ENCODE assay signal across 22 cellular contexts in the genomic region with DNA sequence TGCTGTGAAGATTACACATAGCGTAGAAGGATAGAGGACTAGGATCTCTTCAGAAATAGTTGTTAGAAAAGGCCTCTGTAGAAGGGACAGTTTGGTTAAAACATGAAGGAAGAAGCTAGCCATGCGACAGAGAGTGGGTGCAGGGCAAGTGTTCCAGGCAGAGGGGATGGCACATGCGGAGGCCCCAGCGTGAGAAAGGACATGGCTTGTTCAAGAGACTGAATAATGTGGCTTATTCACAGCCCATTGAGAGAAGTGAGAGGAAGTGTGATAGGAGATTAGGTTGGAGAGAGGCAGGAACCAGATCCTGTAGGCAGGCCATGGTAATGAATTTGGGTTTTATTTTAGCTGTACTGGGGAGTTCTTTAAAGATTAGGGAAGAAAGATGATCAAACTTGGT. TPM values are rescaled to one million over a fixed set of nuclear protein-coding genes. Genes with fewer than 3 reads are reported as not detected.
DNase-seq lines count a peak whose midpoint lies in the region; ATAC-seq, FAIRE-seq and TF ChIP-seq lines count a peak whose summit lies in the region.
"Had no signal": no experiment of that assay in that cellular context is flagged by ENCODE, and none has a peak within 500 bp of the region (broad histone marks: within the 10 kb centered on the region; RNA-seq: fewer than 3 reads in every experiment).

No MANE protein-coding gene starts in this region.

- H2BK20ac ChIP-seq in H1 (ENCODE audit: low read length): no peak overlapping the region

- no peak overlapping the region for H2AFZ ChIP-seq in H1 (ENCODE audit: low read length)

- peaks cover 0 to 2% of the 10 kb centered on the region in 2 experiments for H4K20me1 ChIP-seq in H1 (replicated peaks in 1 of 2; ENCODE audit: control insufficient read depth in 1 of 2, insufficient read depth in 2 of 2, low read length in 2 of 2)

- peak overlapping the region in 1 of 8 donors; percentile 59 for H3K27ac Mint-ChIP-seq in CD8-positive, alpha-beta memory T cell
- H3K27ac Mint-ChIP-seq: CD14-positive monocyte, HFFc6 had no signal

- FAIRE-seq in H1 (lab: Jason Lieb, UNC) (peak; percentile 72), small intestine (lab: Jason Lieb, UNC) (no peak), H54 (lab: Jason Lieb, UNC) (no peak)
- FAIRE-seq: GM19239 had no signal

- H3K36me3 ChIP-seq in H1 (ENCODE audit: control insufficient read depth in 2 of 4, insufficient read depth in 4 of 4, low read length in 3 of 4) (no peaks in the 10 kb centered on the region), small intestine (ENCODE audit: control insufficient read depth in 2 of 2, insufficient read depth in 2 of 2, low read length in 2 of 2) (no peaks in the 10 kb centered on the region)
- H3K36me3 ChIP-seq in CD8-positive, alpha-beta memory T cell (ENCODE audit: insufficient read depth, low read length): no peaks in the 10 kb centered on the region

- no peak overlapping the region for H3K4me3 ChIP-seq in H1 (ENCODE audit: extremely low read depth in 1 of 4, insufficient read depth in 2 of 4, low read depth in 3 of 4, low read length in 4 of 4)
- no peak overlapping the region for H3K4me3 ChIP-seq in small intestine (ENCODE audit: low read depth in 1 of 2, low read length in 2 of 2)
- no peak overlapping the region for H3K4me3 ChIP-seq in CD8-positive, alpha-beta memory T cell (ENCODE audit: low read length)
- H3K4me3 ChIP-seq: SK-N-MC had no signal

- no peaks in the 10 kb centered on the region for H3K23me2 ChIP-seq in H1 (ENCODE audit: low read depth, low read length)

- TF ChIP-seq EP300 in H1 (IDR thresholded peaks at IDR 0.05; ENCODE audit: borderline replicate concordance in 1 of 2, low read depth in 2 of 2, low read length in 2 of 2): no peak

- H4K5ac ChIP-seq in H1 (ENCODE audit: insufficient read length, low read depth, low read length): no peak overlapping the region

- TF ChIP-seq RAD21 in H1 (IDR thresholded peaks at IDR 0.05 in 1 of 2, conservative IDR thresholded peaks at IDR 0.05 in 1 of 2; ENCODE audit: low read depth in 2 of 2, low read length in 2 of 2): no peak

- H3K9ac ChIP-seq in H1 (replicated peaks in 1 of 4; ENCODE audit: extremely low read depth in 1 of 4, low read depth in 3 of 4, low read length in 3 of 4): no peak overlapping the region
- H3K9ac ChIP-seq: KMS-11 had no signal

- H3K4me1 ChIP-seq in H1 (replicated peaks in 1 of 4; ENCODE audit: control insufficient read depth in 3 of 4, insufficient read depth in 4 of 4, low read length in 3 of 4) (peaks cover 0 to 3% (median 0%) of the 10 kb centered on the region in 4 experiments; a peak in 1 of 7 replicates), small intestine (ENCODE audit: control insufficient read depth in 2 of 2, insufficient read depth in 1 of 2, low read depth in 1 of 2, low read length in 1 of 2) (no peaks in the 10 kb centered on the region)
- no peaks in the 10 kb centered on the region for H3K4me1 ChIP-seq in CD8-positive, alpha-beta memory T cell (ENCODE audit: insufficient read depth, low read length)

- no peak overlapping the region for H3K56ac ChIP-seq in H1 (replicated peaks; ENCODE audit: insufficient read length, low read depth, low read length)

- H2BK120ac ChIP-seq in H1 (replicated peaks; ENCODE audit: low read depth, low read length): no peak overlapping the region

- no peaks in the 10 kb centered on the region for H3K36me3 Mint-ChIP-seq in CD8-positive, alpha-beta memory T cell
- H3K36me3 Mint-ChIP-seq: CD14-positive monocyte had no signal

- H2AK5ac ChIP-seq in H1 (ENCODE audit: low read depth, low read length): no peak overlapping the region

- ATAC-seq in GM21717 (IDR thresholded peaks at IDR 0.05; ENCODE audit: unreplicated experiment): no peak

- POLR2A ChIA-PET in H1 (lab: Charles Lee; ENCODE audit: partially characterized antibody): interaction anchor here (0.7 kb wide), 1 partner anchor 256 kb away, joined by 3 read pairs; no protein-coding TSS in a partner anchor
- POLR2A ChIA-PET in CD8-positive, alpha-beta memory T cell (lab: Charles Lee): no interaction called here

- no peak overlapping the region for H4K91ac ChIP-seq in H1 (replicated peaks; ENCODE audit: insufficient read length, low read length)

- no peaks in the 10 kb centered on the region; the same call in 1 of the 2 replicates for H3K79me1 ChIP-seq in H1 (ENCODE audit: low read depth, low read length)

- no peaks in the 10 kb centered on the region for H3K4me1 Mint-ChIP-seq in CD8-positive, alpha-beta memory T cell
- H3K4me1 Mint-ChIP-seq: CD14-positive monocyte had no signal

- H4K8ac ChIP-seq in H1 (ENCODE audit: extremely low read depth, insufficient read depth, low read length): no peak overlapping the region

- H3K23ac ChIP-seq in H1 (ENCODE audit: insufficient read length): no peak overlapping the region

- H2BK15ac ChIP-seq in H1 (ENCODE audit: low read length): no peak overlapping the region

- H3K27me3 Mint-ChIP-seq in CD8-positive, alpha-beta memory T cell: peaks cover 0 to 2% of the 10 kb centered on the region in 2 donors

- H3K79me2 ChIP-seq in H1 (ENCODE audit: control insufficient read depth in 1 of 2, insufficient read depth in 2 of 2, low read length in 2 of 2): peaks cover 0 to 29% of the 10 kb centered on the region in 2 experiments; a peak in 1 of 4 replicates

- no peak overlapping the region for H2BK12ac ChIP-seq in H1 (ENCODE audit: low read depth, low read length)

- CTCF ChIA-PET in H1 (lab: Charles Lee; ENCODE audit: partially characterized antibody): no interaction called here
- CTCF ChIA-PET in CD8-positive, alpha-beta memory T cell (lab: Charles Lee): no interaction called here

- no peak overlapping the region for H3K18ac ChIP-seq in H1 (ENCODE audit: extremely low read depth, low read length)

- H3K27me3 ChIP-seq in H1 (replicated peaks in 1 of 4; ENCODE audit: control insufficient read depth in 3 of 4, extremely low read depth in 1 of 4, insufficient read depth in 3 of 4, low read length in 3 of 4) (no peaks in the 10 kb centered on the region), small intestine (ENCODE audit: control insufficient read depth in 2 of 2, insufficient read depth in 2 of 2, low read length in 2 of 2) (no peaks in the 10 kb centered on the region)
- no peaks in the 10 kb centered on the region for H3K27me3 ChIP-seq in CD8-positive, alpha-beta memory T cell (ENCODE audit: insufficient read depth, low read length, poor library complexity, severe bottlenecking)

- WGBS in H1 (ENCODE audit: extremely low coverage in 1 of 2, insufficient coverage in 1 of 2, insufficient read length in 1 of 2, insufficient replicate concordance in 2 of 2, low coverage in 1 of 2, low lambda C conversion rate in 2 of 2, missing lambda C conversion rate in 1 of 2), 2 experiments: 69% methylated on average over 4 of the region's 4 CpGs; no CpG with 5 or more reads in 1 of the 2 experiments
- 70 to 84% (median 76%) methylated on average over 4 of the region's 4 CpGs for WGBS in small intestine, 3 donors

- H2BK5ac ChIP-seq in H1 (ENCODE audit: low read depth, low read length): no peak overlapping the region

- TF ChIP-seq POLR2A in H1 (IDR thresholded peaks at IDR 0.05; ENCODE audit: control extremely low read depth in 1 of 2, low read depth in 2 of 2, low read length in 2 of 2) (no peak), H54 (IDR thresholded peaks at IDR 0.05; ENCODE audit: low read depth, low read length) (no peak)

- H3K4ac ChIP-seq in H1 (replicated peaks; ENCODE audit: insufficient read length, low read depth, low read length): no peak overlapping the region

- H3K27ac ChIP-seq in H1 (ENCODE audit: low read depth, low read length) (no peak overlapping the region), small intestine (ENCODE audit: low read depth in 1 of 2, low read length in 1 of 2) (no peak overlapping the region)
- H3K27ac ChIP-seq in CD8-positive, alpha-beta memory T cell (ENCODE audit: low read depth, low read length): no peak overlapping the region
- H3K27ac ChIP-seq: KMS-11, SK-N-MC had no signal

- TF ChIP-seq CTCF in H1 (IDR thresholded peaks at IDR 0.05; ENCODE audit: control extremely low read depth in 1 of 3, insufficient read depth in 1 of 3, low read depth in 1 of 3, low read length in 3 of 3): no peak

- no peak overlapping the region for H3K14ac ChIP-seq in H1 (ENCODE audit: insufficient read length)

- no peak overlapping the region for H3K4me3 Mint-ChIP-seq in CD8-positive, alpha-beta memory T cell
- H3K4me3 Mint-ChIP-seq: CD14-positive monocyte, HFFc6 had no signal

- no peaks in the 10 kb centered on the region for H3K9me3 Mint-ChIP-seq in CD8-positive, alpha-beta memory T cell
- H3K9me3 Mint-ChIP-seq: HFFc6 had no signal

- no peaks in the 10 kb centered on the region for H3K9me3 ChIP-seq in H1 (ENCODE audit: insufficient read depth in 2 of 2, low read depth in 1 of 2, low read length in 1 of 2)
- H3K9me3 ChIP-seq in small intestine (ENCODE audit: control insufficient read depth, low read depth): no peaks in the 10 kb centered on the region
- no peaks in the 10 kb centered on the region for H3K9me3 ChIP-seq in CD8-positive, alpha-beta memory T cell (ENCODE audit: low read length)

- H3K4me2 ChIP-seq in H1 (ENCODE audit: insufficient read depth in 1 of 2, low read depth in 2 of 2, low read length in 2 of 2): no peak overlapping the region; a peak in 1 of 4 replicates
- H3K4me2 ChIP-seq: KMS-11 had no signal

- DNase-seq in OCI-M1 (lab: John Stamatoyannopoulos, UW) (peak; percentile 74), H1 (ENCODE audit: low read depth in 1 of 2, low spot score in 2 of 2) (no peak), medulla oblongata (ENCODE audit: extremely low spot score) (peak; percentile 6), small intestine (peak; percentile 3), H54 (ENCODE audit: insufficient read length, low spot score) (no peak), MV-4-11 (lab: John Stamatoyannopoulos, UW) (no peak)
- no peak for DNase-seq in CD8-positive, alpha-beta memory T cell
- DNase-seq: AML-193, COR-L47, DMS153, GF-D8, HFFc6, NCI-H1048, NCI-H2081, NCI-H524, NCI-H82, SHP77 had no signal

TF ChIP-seq in H1, 55 proteins besides CTCF, POLR2A, EP300 and RAD21 (continues in another document):
- TF ChIP-seq HDAC2 (IDR thresholded peaks at IDR 0.05; ENCODE audit: borderline replicate concordance in 1 of 2, low read depth in 2 of 2, low read length in 2 of 2): no peak

RNA-seq across cellular contexts. Expression of a gene that starts 56.4 kb away (rescaled TPM):
- total RNA-seq in H1 (2021; fragmentation: NEBNext Ultra II Directional; extraction: Animal tissue kit (Norgen Biotek cat#: 25700)): 51.0 and 56.5 TPM in 2 replicates
- 36.0 and 36.1 TPM in 2 replicates for polyA plus RNA-seq in H1 (2011; rRNA removed)
- 22.6 TPM for polyA plus RNA-seq in H1 (2011; cell fraction: cytosol; rRNA removed)
- polyA plus RNA-seq in H1 (2011; cell fraction: nucleus; rRNA removed): 69.6 TPM
- polyA plus RNA-seq in H1 (2012, experiment 1 of 2): 44.0 to 58.8 TPM (median 52.2 TPM) in 4 replicates
- polyA plus RNA-seq in H1 (2012, experiment 2 of 2): 4.2 TPM
- 62.3 TPM for polyA plus RNA-seq in H1 (2013, experiment 1 of 2)
- polyA plus RNA-seq in H1 (2013, experiment 2 of 2): 62.8 TPM
- polyA minus RNA-seq in H1 (2011; rRNA and poly(A)+ RNA removed): 54.6 and 64.8 TPM in 2 replicates
- polyA minus RNA-seq in H1 (2011; cell fraction: cytosol; rRNA and poly(A)+ RNA removed): 25.7 TPM
- polyA minus RNA-seq in H1 (2011; cell fraction: nucleus; rRNA and poly(A)+ RNA removed): 40.2 TPM
- polyA plus RNA-seq in small intestine: 10 to 100 TPM in 2 of 3 donors, 1 to 10 TPM in 1; 8.4 to 28.8 (median 14.5) TPM
- 1 to 10 TPM; 6.5 to 9.1 TPM for total RNA-seq in CD8-positive, alpha-beta memory T cell
- polyA plus RNA-seq in CD8-positive, alpha-beta memory T cell: 3.9 TPM

Comparison
In these comparisons a context has a peak if more than half of its experiments do, and no peak if none do; other contexts are left out.
1. DNase-seq: peak in OCI-M1 (single experiment), medulla oblongata (single experiment) and small intestine (single experiment); none in H1 (0 of 2), H54 (single experiment), MV-4-11 (single experiment) and CD8-positive, alpha-beta memory T cell (0 of 5).